ENCODE assay signal across 8 cellular contexts in the genomic region with DNA sequence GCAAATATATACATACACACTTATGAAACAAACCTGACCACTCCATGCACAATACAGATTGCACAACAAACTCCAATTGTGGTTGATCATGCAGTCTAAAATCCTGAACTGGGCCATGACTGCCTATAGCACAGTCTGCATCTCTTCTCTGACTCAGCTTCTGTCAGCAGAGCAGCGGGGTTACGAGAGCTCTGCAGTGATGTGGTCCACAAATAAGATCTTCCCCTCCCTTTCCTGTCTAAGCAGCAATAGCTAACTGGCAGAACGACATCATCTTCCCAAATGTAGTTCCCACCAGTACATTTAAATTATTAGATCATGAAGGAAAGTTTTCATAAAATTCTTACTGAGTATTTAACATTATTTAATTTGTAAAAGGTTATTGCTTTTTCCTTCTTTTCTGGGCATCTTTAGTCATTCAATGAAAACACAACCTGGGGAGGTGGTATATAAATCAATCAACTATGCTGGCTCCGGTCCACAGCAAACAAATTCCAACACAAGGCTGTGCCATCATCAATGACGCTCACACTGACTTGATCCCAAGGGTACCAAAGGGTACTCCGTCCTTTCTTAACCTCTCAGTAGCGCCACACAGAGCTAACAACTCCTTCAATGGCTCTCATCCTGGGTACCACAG. TPM values are rescaled to one million over a fixed set of nuclear protein-coding genes. Genes with fewer than 3 reads are reported as not detected.
DNase-seq lines count a peak whose midpoint lies in the region; ATAC-seq and TF ChIP-seq lines count a peak whose summit lies in the region.

No MANE protein-coding gene starts in this region.

- WGBS in hepatocyte (ENCODE audit: low lambda C conversion rate, missing lambda C conversion rate), result 56% methylated on average over 7 of the region's 7 CpGs

- H3K9me3 ChIP-seq in hepatocyte (ENCODE audit: low read depth) (no peaks in the 10 kb centered on the region), OCI-LY7 (ENCODE audit: low read length) (no peaks in the 10 kb centered on the region)

- peak; percentile 80 to 84 for ATAC-seq in activated T-cell treated with anti-CD3 and anti-CD28 coated beads, Interleukin-2, amount 50 U/mL, for 72 hours (replicated peaks in 1 of 2)
- ATAC-seq in HG03439 (IDR thresholded peaks at IDR 0.05; ENCODE audit: unreplicated experiment), result no peak

- intact Hi-C loops in OCI-LY7 (cut with micrococcal nuclease; ENCODE audit: unreplicated experiment), result no loop called here

- no peak for TF ChIP-seq CTCF in AG04449 (IDR thresholded peaks at IDR 0.05; ENCODE audit: insufficient read depth, low read length, missing control alignments)
- TF ChIP-seq CTCF in GM13977 (IDR thresholded peaks at IDR 0.05; ENCODE audit: extremely low read depth, insufficient read depth, missing control alignments), result no peak
- no peak for TF ChIP-seq CTCF in hepatocyte (IDR thresholded peaks at IDR 0.05; ENCODE audit: poor library complexity)
- no peak for TF ChIP-seq CTCF in OCI-LY7 (conservative IDR thresholded peaks at IDR 0.05; ENCODE audit: low read length)

- peaks cover 0 to 2% of the 10 kb centered on the region in 2 donors for H3K36me3 Mint-ChIP-seq in activated T-cell treated with anti-CD3 and anti-CD28 coated beads, Interleukin-2, amount 50 U/mL, for 72 hours (ENCODE audit: insufficient read depth in 2 of 2)

- H3K4me3 ChIP-seq in AG04449 (ENCODE audit: low read depth, low read length) (no peak overlapping the region), hepatocyte (no peak overlapping the region), OCI-LY7 (ENCODE audit: low read depth, low read length, poor library complexity, severe bottlenecking) (no peak overlapping the region)

- peaks cover 12% of the 10 kb centered on the region for H3K4me1 Mint-ChIP-seq in activated T-cell treated with anti-CD3 and anti-CD28 coated beads, Interleukin-2, amount 50 U/mL, for 72 hours (ENCODE audit: low read depth)

- H3K4me3 Mint-ChIP-seq in activated T-cell treated with anti-CD3 and anti-CD28 coated beads, Interleukin-2, amount 50 U/mL, for 72 hours, result no peak overlapping the region

- H3K27me3 Mint-ChIP-seq in activated T-cell treated with anti-CD3 and anti-CD28 coated beads, Interleukin-2, amount 50 U/mL, for 72 hours (ENCODE audit: low read depth), result peaks cover 5% of the 10 kb centered on the region

- H4K20me1 ChIP-seq in hepatocyte (ENCODE audit: insufficient read depth, poor library complexity, severe bottlenecking) (peaks cover 58% of the 10 kb centered on the region), OCI-LY7 (ENCODE audit: insufficient read depth, low read length) (no peaks in the 10 kb centered on the region; the same call in 1 of the 2 replicates)

- no peak overlapping the region for H2AFZ ChIP-seq in hepatocyte
- no peak overlapping the region for H2AFZ ChIP-seq in OCI-LY7 (ENCODE audit: low read length)

- H3K27ac ChIP-seq in hepatocyte (no peak overlapping the region), OCI-LY7 (ENCODE audit: low read depth, low read length, poor library complexity, severe bottlenecking) (no peak overlapping the region)

- no peak overlapping the region for H3K27ac Mint-ChIP-seq in activated T-cell treated with anti-CD3 and anti-CD28 coated beads, Interleukin-2, amount 50 U/mL, for 72 hours

- CTCF ChIA-PET in AG04449 (lab: Yijun Ruan, JAX), result interaction anchor here (0.8 to 1.5 kb wide), 5 partner anchors 9 to 283 kb away, joined by 3 to 6 read pairs (median 5); no protein-coding TSS in a partner anchor
- CTCF ChIA-PET in OCI-LY7 (lab: Charles Lee; ENCODE audit: unreplicated experiment), result no interaction called here

- DNase-seq in AG04449 (ENCODE audit: low read depth, low spot score) (peak; percentile 87), GM13977 (ENCODE audit: low spot score) (peak; percentile 20), KBM-7 (peak; percentile 51), hepatocyte (ENCODE audit: low spot score) (peak; percentile 65), OCI-LY7 (ENCODE audit: low spot score) (no peak)
- peak; percentile 39 to 40 for DNase-seq in activated T-cell treated with anti-CD3 and anti-CD28 coated beads, Interleukin-2, amount 50 U/mL, for 72 hours
- no peak for DNase-seq in effector CD8-positive, alpha-beta T cell (lab: John Stamatoyannopoulos, UW)

- in situ Hi-C loops in GM13977 (cut with MboI; ENCODE audit: low pct_unique_long_range_greater_than_20kb, low sequenced_read_pairs, unreplicated experiment) (no loop called here), KBM-7 (cut with MboI; ENCODE audit: low pct_unique_long_range_greater_than_20kb, low sequenced_read_pairs) (no loop called here)

- H3K36me3 ChIP-seq in hepatocyte (replicated peaks; ENCODE audit: insufficient read depth, low read depth) (no peaks in the 10 kb centered on the region), OCI-LY7 (ENCODE audit: insufficient read depth, low read length) (no peaks in the 10 kb centered on the region)

- peaks cover 15% of the 10 kb centered on the region for H3K4me1 ChIP-seq in hepatocyte (ENCODE audit: insufficient read depth)
- no peaks in the 10 kb centered on the region for H3K4me1 ChIP-seq in OCI-LY7 (ENCODE audit: insufficient read depth, low read length, poor library complexity, severe bottlenecking)

- H3K4me2 ChIP-seq in hepatocyte (no peak overlapping the region), OCI-LY7 (ENCODE audit: low read length) (no peak overlapping the region)

- no peaks in the 10 kb centered on the region for H3K9me2 ChIP-seq in hepatocyte (replicated peaks; ENCODE audit: insufficient read depth)
- H3K9me2 ChIP-seq in OCI-LY7 (ENCODE audit: insufficient read depth, low read length), result no peaks in the 10 kb centered on the region

- no peaks in the 10 kb centered on the region for H3K27me3 ChIP-seq in hepatocyte

- POLR2A ChIA-PET in AG04449 (lab: Yijun Ruan, JAX), result interaction anchor here (1.1 kb wide), 1 partner anchor 18 kb away, joined by 3 read pairs; no protein-coding TSS in a partner anchor
- POLR2A ChIA-PET in OCI-LY7 (lab: Charles Lee), result interaction anchor here (1.0 to 1.5 kb wide), 2 partner anchors 9 to 19 kb away, joined by 3 to 7 read pairs; no protein-coding TSS in a partner anchor

- no TSS peak for BruUV-seq in OCI-LY7 (replicated peaks; lab: Mats Ljungman, UMichigan)

- H3K79me2 ChIP-seq in hepatocyte (peaks cover 95% of the 10 kb centered on the region), OCI-LY7 (ENCODE audit: insufficient read depth, low read depth, low read length) (no peaks in the 10 kb centered on the region)

- H3K9me3 Mint-ChIP-seq in activated T-cell treated with anti-CD3 and anti-CD28 coated beads, Interleukin-2, amount 50 U/mL, for 72 hours, result no peaks in the 10 kb centered on the region

RNA-seq across cellular contexts. Expression of a gene that starts 17.1 kb away (rescaled TPM):
- 10 to 100 TPM; 22.6 to 22.9 TPM for total RNA-seq in activated T-cell treated with anti-CD3 and anti-CD28 coated beads, Interleukin-2, amount 50 U/mL, for 72 hours
- 69.2 and 70.2 TPM in 2 replicates for total RNA-seq in hepatocyte
- 15.1 and 17.8 TPM in 2 replicates for polyA plus RNA-seq in hepatocyte
- total RNA-seq in OCI-LY7 (2014; rRNA removed; shearing (Covaris generic)), result 24.2 and 24.3 TPM in 2 replicates
- total RNA-seq in OCI-LY7 (2022), result 44.9 and 52.5 TPM in 2 replicates

Comparison
In these comparisons a context has a peak if more than half of its experiments do, and no peak if none do; other contexts are left out.
1. DNase-seq: peak in AG04449 (single experiment), GM13977 (single experiment), KBM-7 (single experiment), activated T-cell treated with anti-CD3 and anti-CD28 coated beads, Interleukin-2, amount 50 U/mL, for 72 hours (2 of 2) and hepatocyte (single experiment); none in OCI-LY7 (single experiment) and effector CD8-positive, alpha-beta T cell (single experiment).